ENCODE assay signal across 28 cellular contexts in genomic region chr4:33626242-33626641, GRCh38.
"Had no signal": no experiment of that assay in that cellular context is flagged by ENCODE, and none has a peak within 500 bp of the region (broad histone marks: within the 10 kb centered on the region; RNA-seq: fewer than 3 reads in every experiment).

No MANE protein-coding gene starts in this region.

- DNase-seq: activated B cell treated with CpG ODN at 0.5 μM for 24 hours; activated CD4-positive, alpha-beta memory T cell treated with anti-CD3 and anti-CD28 coated beads for 36 hours; activated CD4-positive, alpha-beta T cell treated with anti-CD3 and anti-CD28 coated beads for 4 hours; activated CD4-positive, alpha-beta T cell treated with anti-CD3 and anti-CD28 coated beads, Interleukin-2, amount 50 U/mL, for 1 hour; activated CD4-positive, CD25-positive, alpha-beta regulatory T cell treated with anti-CD3 and anti-CD28 coated beads, Interleukin-2, amount 50 U/mL, for 72 hours; activated CD8-positive, alpha-beta memory T cell treated with anti-CD3 and anti-CD28 coated beads, Interleukin-2, amount 50 U/mL, for 48 hours; activated effector memory CD4-positive, alpha-beta T cell treated with Interleukin-2 at 50 U/mL for 16 hours; activated naive CD4-positive, alpha-beta T cell treated with anti-CD3 and anti-CD28 coated beads, Interleukin-2, amount 50 U/mL, for 16 hours; activated naive CD8-positive, alpha-beta T cell treated with anti-CD3 and anti-CD28 coated beads for 36 hours; activated T-cell treated with anti-CD3 and anti-CD28 coated beads, Interleukin-2, amount 50 U/mL, for 48 hours; Karpas-422; KBM-7; NCI-H1105; NCI-H1417 treated with DMSO at 0.1 percent for 48 hours; NCI-H1930; NCI-H2081 treated with DMSO at 0.1 percent for 48 hours; NCI-H345; NCI-H510A treated with DMSO at 0.1 percent for 48 hours; NK-92 treated with Interleukin-12 subunit alpha and Interleukin-12 subunit beta, amount 100 ng/mL, for 24 hours; Peyer's patch; RPMI8226; SHP77 treated with DMSO at 0.1 percent for 48 hours; T-helper 1 cell; T-helper 2 cell; T-helper 9 cell had no signal

- H3K4me3 Mint-ChIP-seq: activated B cell treated with CpG ODN at 0.5 μM for 24 hours; activated CD4-positive, alpha-beta memory T cell treated with anti-CD3 and anti-CD28 coated beads for 36 hours; activated naive CD8-positive, alpha-beta T cell treated with anti-CD3 and anti-CD28 coated beads for 36 hours had no signal

- H3K4me1 ChIP-seq: ascending aorta, breast epithelium, Peyer's patch had no signal

- H3K27me3 Mint-ChIP-seq: activated B cell treated with CpG ODN at 0.5 μM for 24 hours; activated CD4-positive, alpha-beta memory T cell treated with anti-CD3 and anti-CD28 coated beads for 36 hours; activated naive CD8-positive, alpha-beta T cell treated with anti-CD3 and anti-CD28 coated beads for 36 hours had no signal

- H3K36me3 Mint-ChIP-seq: activated CD4-positive, alpha-beta memory T cell treated with anti-CD3 and anti-CD28 coated beads for 36 hours; activated naive CD8-positive, alpha-beta T cell treated with anti-CD3 and anti-CD28 coated beads for 36 hours had no signal

- H3K9me3 ChIP-seq: ascending aorta, breast epithelium, Peyer's patch had no signal

- H3K27ac Mint-ChIP-seq: activated B cell treated with CpG ODN at 0.5 μM for 24 hours; activated CD4-positive, alpha-beta memory T cell treated with anti-CD3 and anti-CD28 coated beads for 36 hours; activated naive CD8-positive, alpha-beta T cell treated with anti-CD3 and anti-CD28 coated beads for 36 hours had no signal

- H3K27ac ChIP-seq: ascending aorta, breast epithelium, Peyer's patch, VCaP had no signal

- H3K4me3 ChIP-seq: ascending aorta, breast epithelium, Peyer's patch had no signal

- H3K36me3 ChIP-seq: ascending aorta, breast epithelium, Peyer's patch had no signal

- H3K4me1 Mint-ChIP-seq: activated B cell treated with CpG ODN at 0.5 μM for 24 hours; activated naive CD8-positive, alpha-beta T cell treated with anti-CD3 and anti-CD28 coated beads for 36 hours had no signal

- H3K27me3 ChIP-seq: ascending aorta, breast epithelium, Peyer's patch had no signal
